In the genomic region with DNA sequence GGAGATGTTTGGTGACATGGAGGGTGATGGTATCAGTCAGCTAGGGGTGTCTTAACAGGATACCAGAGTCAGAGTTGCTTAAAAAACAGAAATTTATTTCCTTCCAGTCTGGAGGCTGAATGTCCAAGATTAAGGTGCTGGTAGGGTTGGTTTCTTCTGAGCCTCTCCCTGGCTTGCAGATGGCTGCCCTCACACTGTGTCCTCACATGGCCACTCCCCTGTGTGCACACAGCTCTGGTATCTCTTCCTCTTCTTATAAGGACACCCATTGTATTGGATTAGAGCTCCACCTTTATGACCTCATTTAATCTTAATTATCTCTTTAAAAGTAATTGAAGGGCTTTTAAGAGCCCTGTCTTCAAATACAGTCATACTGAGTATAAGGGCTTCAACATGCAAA, we compare ENCODE assay signal across 25 cellular contexts.
"Had no signal": no experiment of that assay in that cellular context is flagged by ENCODE, and none has a peak within 500 bp of the region (broad histone marks: within the 10 kb centered on the region; RNA-seq: fewer than 3 reads in every experiment).

No MANE protein-coding gene starts in this region.

- H3K36me3 Mint-ChIP-seq: memory B cell; naive thymus-derived CD4-positive, alpha-beta T cell had no signal

- H3K27ac Mint-ChIP-seq: effector memory CD8-positive, alpha-beta T cell; endodermal cell; memory B cell; naive thymus-derived CD4-positive, alpha-beta T cell had no signal

- H3K4me1 Mint-ChIP-seq: endodermal cell; memory B cell; naive thymus-derived CD4-positive, alpha-beta T cell had no signal

- H3K4me3 Mint-ChIP-seq: effector memory CD8-positive, alpha-beta T cell; endodermal cell; memory B cell; naive thymus-derived CD4-positive, alpha-beta T cell had no signal

- H3K4me1 ChIP-seq: esophagus squamous epithelium, gastrocnemius medialis, heart right ventricle, left lung had no signal

- H3K27me3 Mint-ChIP-seq: effector memory CD8-positive, alpha-beta T cell; naive thymus-derived CD4-positive, alpha-beta T cell had no signal

- ATAC-seq: effector memory CD8-positive, alpha-beta T cell; gastrocnemius medialis; heart right ventricle; left cardiac atrium; left lung; left ventricle myocardium superior; naive thymus-derived CD4-positive, alpha-beta T cell had no signal

- H3K4me3 ChIP-seq: coronary artery, dorsolateral prefrontal cortex, esophagus squamous epithelium, gastrocnemius medialis, heart right ventricle, left lung, lung had no signal

- H3K27ac ChIP-seq: coronary artery, dorsolateral prefrontal cortex, epithelial cell of prostate, esophagus squamous epithelium, gastrocnemius medialis, heart right ventricle, left lung had no signal

- DNase-seq: dermis blood vessel endothelial cell; dorsolateral prefrontal cortex; effector CD8-positive, alpha-beta T cell; effector memory CD8-positive, alpha-beta T cell; endodermal cell; erythroblast; esophagus squamous epithelium; foreskin fibroblast; foreskin melanocyte; gastrocnemius medialis; glutamatergic neuron; head of caudate nucleus; heart right ventricle; hippocampal formation; left cardiac atrium; left lung; left ventricle myocardium superior; mammary epithelial cell; mesendoderm; midbrain; naive thymus-derived CD4-positive, alpha-beta T cell had no signal

- H3K27me3 ChIP-seq: dorsolateral prefrontal cortex, gastrocnemius medialis, heart right ventricle, left lung had no signal

- H3K9me3 Mint-ChIP-seq: endodermal cell had no signal

- H3K36me3 ChIP-seq: esophagus squamous epithelium, gastrocnemius medialis, heart right ventricle, left lung had no signal

- H3K9me3 ChIP-seq: esophagus squamous epithelium, gastrocnemius medialis, left lung had no signal
